Comparison of ENCODE assay signal across 1 cellular context in genomic region chr1:115329965-115330364, GRCh38.
TF ChIP-seq lines count a peak whose summit lies in the region.

No MANE protein-coding gene starts in this region.

TF ChIP-seq in IMR-90, 13 proteins besides CTCF, POLR2A, EP300 and RAD21:
- TF ChIP-seq ELK1 (IDR thresholded peaks at IDR 0.05; ENCODE audit: borderline replicate concordance, low read depth, low read length) = no peak
- no peak for TF ChIP-seq CHD1 (IDR thresholded peaks at IDR 0.05; ENCODE audit: low read depth, low read length)
- TF ChIP-seq USF2 (IDR thresholded peaks at IDR 0.05; ENCODE audit: low read depth, low read length) = no peak
- no peak for TF ChIP-seq NFE2L2 (IDR thresholded peaks at IDR 0.05; ENCODE audit: low read depth, low read length)
- TF ChIP-seq SMC3 (IDR thresholded peaks at IDR 0.05; ENCODE audit: low read depth, low read length) = no peak
- no peak for TF ChIP-seq MAZ (IDR thresholded peaks at IDR 0.05; ENCODE audit: borderline replicate concordance, low read depth, low read length)
- TF ChIP-seq FOS (IDR thresholded peaks at IDR 0.05; ENCODE audit: low read depth, low read length) = no peak
- TF ChIP-seq MAFK (IDR thresholded peaks at IDR 0.05; ENCODE audit: low read depth, low read length) = no peak
- no peak for TF ChIP-seq RCOR1 (IDR thresholded peaks at IDR 0.05; ENCODE audit: insufficient replicate concordance, low read length)
- TF ChIP-seq RFX5 (IDR thresholded peaks at IDR 0.05; ENCODE audit: low read depth, low read length) = no peak
- TF ChIP-seq MXI1 (IDR thresholded peaks at IDR 0.05; ENCODE audit: borderline replicate concordance, low read depth, low read length) = no peak
- no peak for TF ChIP-seq CEBPB (IDR thresholded peaks at IDR 0.05; ENCODE audit: low read depth, low read length)
TF ChIP-seq in IMR-90: peak in this region for 0.
